In genomic region chr10:30192846-30193608, GRCh38 we compare ENCODE assay signal across 29 cellular contexts.
DNase-seq lines count a peak whose midpoint lies in the region; ATAC-seq and TF ChIP-seq lines count a peak whose summit lies in the region.
"Had no signal": no experiment of that assay in that cellular context is flagged by ENCODE, and none has a peak within 500 bp of the region (broad histone marks: within the 10 kb centered on the region; RNA-seq: fewer than 3 reads in every experiment).

No MANE protein-coding gene starts in this region.

- TF ChIP-seq POLR2A in vagina (IDR thresholded peaks at IDR 0.05) (no peak), uterus (IDR thresholded peaks at IDR 0.05) (no peak)

- no peaks in the 10 kb centered on the region for H3K36me3 Mint-ChIP-seq in natural killer cell treated with Interleukin-12 subunit alpha and Interleukin-12 subunit beta and Interleukin-15 and Interleukin-18, amount 100 ng/mL, for 72 hours
- H3K36me3 Mint-ChIP-seq in activated naive CD8-positive, alpha-beta T cell treated with anti-CD3 and anti-CD28 coated beads for 36 hours, result no peaks in the 10 kb centered on the region
- H3K36me3 Mint-ChIP-seq: CD8-positive, alpha-beta T cell had no signal

- H3K27ac Mint-ChIP-seq in natural killer cell treated with Interleukin-12 subunit alpha and Interleukin-12 subunit beta and Interleukin-15 and Interleukin-18, amount 100 ng/mL, for 72 hours, result peak overlapping the region in 1 of 2 donors; percentile 33
- no peak overlapping the region for H3K27ac Mint-ChIP-seq in activated naive CD8-positive, alpha-beta T cell treated with anti-CD3 and anti-CD28 coated beads for 36 hours
- H3K27ac Mint-ChIP-seq: CD8-positive, alpha-beta T cell; dendritic cell treated with granulocyte-macrophage colony-stimulating factor and Interleukin-4, amounts not matched to agents 40 ng/mL and 50 ng/mL, for 4 days; IgD-negative memory B cell; stimulated activated naive CD8-positive, alpha-beta T cell treated with anti-CD3 and anti-CD28 coated beads, Interleukin-15, Interleukin-2, amounts not matched to agents 100 ng/mL and 50 ng/mL, for 24 hours had no signal

- H3K36me3 ChIP-seq in vagina, result no peaks in the 10 kb centered on the region
- H3K36me3 ChIP-seq in uterus, result no peaks in the 10 kb centered on the region
- H3K36me3 ChIP-seq: Peyer's patch, SJCRH30, spleen, tibial artery had no signal

- no peak for TF ChIP-seq CTCF in vagina (IDR thresholded peaks at IDR 0.05)
- no peak for TF ChIP-seq CTCF in uterus (IDR thresholded peaks at IDR 0.05)

- H3K4me3 Mint-ChIP-seq in natural killer cell treated with Interleukin-12 subunit alpha and Interleukin-12 subunit beta and Interleukin-15 and Interleukin-18, amount 100 ng/mL, for 72 hours, result peak overlapping the region; percentile 65
- no peak overlapping the region for H3K4me3 Mint-ChIP-seq in activated naive CD8-positive, alpha-beta T cell treated with anti-CD3 and anti-CD28 coated beads for 36 hours
- H3K4me3 Mint-ChIP-seq: activated T-cell treated with anti-CD3 and anti-CD28 coated beads, Interleukin-2, amount 50 U/mL, for 4 hours; CD8-positive, alpha-beta T cell; dendritic cell treated with granulocyte-macrophage colony-stimulating factor and Interleukin-4, amounts not matched to agents 40 ng/mL and 50 ng/mL, for 4 days; IgD-negative memory B cell; naive thymus-derived CD8-positive, alpha-beta T cell; stimulated activated naive CD8-positive, alpha-beta T cell treated with anti-CD3 and anti-CD28 coated beads, Interleukin-15, Interleukin-2, amounts not matched to agents 100 ng/mL and 50 ng/mL, for 24 hours had no signal

- DNase-seq in natural killer cell treated with Interleukin-12 subunit alpha and Interleukin-12 subunit beta and Interleukin-15 and Interleukin-18, amount 100 ng/mL, for 72 hours (ENCODE audit: low spot score), result no peak
- DNase-seq in hypothalamus (lab: John Stamatoyannopoulos, UW), result no peak
- DNase-seq in vagina (ENCODE audit: extremely low spot score in 2 of 2), result no peak
- DNase-seq in activated naive CD8-positive, alpha-beta T cell treated with anti-CD3 and anti-CD28 coated beads for 36 hours, result no peak
- no peak for DNase-seq in uterus
- DNase-seq: activated naive CD4-positive, alpha-beta T cell treated with Interleukin-2 at 50 U/mL for 16 hours; activated T-cell treated with anti-CD3 and anti-CD28 coated beads, Interleukin-2, amount 50 U/mL, for 4 hours; amygdala; CD8-positive, alpha-beta T cell; DMS53; GF-D8; GOT3; naive thymus-derived CD8-positive, alpha-beta T cell; NCI-H1417 treated with DMSO at 0.1 percent for 48 hours; NCI-H510A treated with DMSO at 0.1 percent for 48 hours; NK-92 treated with Interleukin-12 subunit alpha and Interleukin-12 subunit beta, amount 100 ng/mL, for 24 hours; Peyer's patch; SJCRH30; spleen; stimulated activated CD4-positive, alpha-beta T cell treated with anti-CD3 and anti-CD28 coated beads, Interleukin-4, amount 100 ng/mL, for 4 hours; T-helper 1 cell; tibial artery had no signal

- peaks cover 3% of the 10 kb centered on the region for H3K9me3 Mint-ChIP-seq in natural killer cell treated with Interleukin-12 subunit alpha and Interleukin-12 subunit beta and Interleukin-15 and Interleukin-18, amount 100 ng/mL, for 72 hours
- peaks cover 5% of the 10 kb centered on the region for H3K9me3 Mint-ChIP-seq in activated naive CD8-positive, alpha-beta T cell treated with anti-CD3 and anti-CD28 coated beads for 36 hours
- H3K9me3 Mint-ChIP-seq: dendritic cell treated with granulocyte-macrophage colony-stimulating factor and Interleukin-4, amounts not matched to agents 40 ng/mL and 50 ng/mL, for 4 days had no signal

- H3K9me3 ChIP-seq in vagina, result no peaks in the 10 kb centered on the region
- no peaks in the 10 kb centered on the region for H3K9me3 ChIP-seq in uterus
- H3K9me3 ChIP-seq: Peyer's patch, SJCRH30, spleen had no signal

- intact Hi-C loops in vagina (cut with DNase I) (no loop called here), uterus (cut with DNase I; ENCODE audit: low total_unique reads) (no loop called here)

- H3K27ac ChIP-seq in vagina (no peak overlapping the region), uterus (no peak overlapping the region)
- H3K27ac ChIP-seq: Peyer's patch, SJCRH30, spleen, tibial artery had no signal

- H3K4me3 ChIP-seq in vagina, result no peak overlapping the region
- no peak overlapping the region for H3K4me3 ChIP-seq in uterus
- H3K4me3 ChIP-seq: Peyer's patch, SJCRH30, spleen, tibial artery had no signal

- no peaks in the 10 kb centered on the region for H3K27me3 ChIP-seq in vagina
- no peaks in the 10 kb centered on the region for H3K27me3 ChIP-seq in uterus
- H3K27me3 ChIP-seq: Peyer's patch, tibial artery had no signal

- peaks cover 1 to 15% of the 10 kb centered on the region in 2 donors for H3K27me3 Mint-ChIP-seq in natural killer cell treated with Interleukin-12 subunit alpha and Interleukin-12 subunit beta and Interleukin-15 and Interleukin-18, amount 100 ng/mL, for 72 hours
- H3K27me3 Mint-ChIP-seq in activated naive CD8-positive, alpha-beta T cell treated with anti-CD3 and anti-CD28 coated beads for 36 hours, result peaks cover 11% of the 10 kb centered on the region
- H3K27me3 Mint-ChIP-seq: dendritic cell treated with granulocyte-macrophage colony-stimulating factor and Interleukin-4, amounts not matched to agents 40 ng/mL and 50 ng/mL, for 4 days had no signal

- peaks cover 13 to 14% of the 10 kb centered on the region in 2 donors for H3K4me1 Mint-ChIP-seq in natural killer cell treated with Interleukin-12 subunit alpha and Interleukin-12 subunit beta and Interleukin-15 and Interleukin-18, amount 100 ng/mL, for 72 hours (ENCODE audit: low read depth in 2 of 2)
- no peaks in the 10 kb centered on the region for H3K4me1 Mint-ChIP-seq in activated naive CD8-positive, alpha-beta T cell treated with anti-CD3 and anti-CD28 coated beads for 36 hours
- H3K4me1 Mint-ChIP-seq: IgD-negative memory B cell had no signal

- no peaks in the 10 kb centered on the region for H3K4me1 ChIP-seq in vagina
- no peaks in the 10 kb centered on the region for H3K4me1 ChIP-seq in uterus
- H3K4me1 ChIP-seq: Peyer's patch, SJCRH30 had no signal

- ATAC-seq in GM19025 (IDR thresholded peaks at IDR 0.05; ENCODE audit: low read depth, unreplicated experiment), result peak; percentile 72
- ATAC-seq in GM21619 (IDR thresholded peaks at IDR 0.05; ENCODE audit: unreplicated experiment), result peak; percentile 79
- peak; percentile 82 for ATAC-seq in HG03354 (IDR thresholded peaks at IDR 0.05; ENCODE audit: poor library complexity, severe bottlenecking, unreplicated experiment)
- peak in 1 of 2 donors; percentile 38 for ATAC-seq in natural killer cell treated with Interleukin-12 subunit alpha and Interleukin-12 subunit beta and Interleukin-15 and Interleukin-18, amount 100 ng/mL, for 72 hours
- ATAC-seq: activated T-cell treated with anti-CD3 and anti-CD28 coated beads, Interleukin-2, amount 50 U/mL, for 4 hours; CD8-positive, alpha-beta T cell; left lobe of liver; naive thymus-derived CD8-positive, alpha-beta T cell had no signal
